Comparison of ENCODE assay signal across 19 cellular contexts in the genomic region with DNA sequence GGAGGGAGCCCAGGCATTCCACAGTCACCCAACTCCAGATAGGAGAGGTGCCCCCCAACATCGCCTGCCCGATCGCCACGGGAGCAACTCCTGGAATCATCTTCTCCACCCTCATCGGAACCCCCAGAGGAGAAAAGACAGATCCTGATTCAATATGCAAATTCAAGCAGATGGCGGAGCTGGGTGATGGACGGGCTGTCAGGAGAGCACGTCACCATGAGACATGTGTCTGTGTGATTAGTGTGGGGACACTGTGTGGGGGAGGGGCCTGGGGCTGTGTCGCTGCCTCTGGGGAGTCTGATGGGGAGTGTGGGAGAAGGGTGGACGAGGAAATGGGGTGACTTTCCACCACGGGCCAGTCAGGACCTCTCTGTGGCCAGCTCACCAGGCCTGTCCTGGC.
DNase-seq lines count a peak whose midpoint lies in the region; ATAC-seq, FAIRE-seq and TF ChIP-seq lines count a peak whose summit lies in the region.
"Had no signal": no experiment of that assay in that cellular context is flagged by ENCODE, and none has a peak within 500 bp of the region (broad histone marks: within the 10 kb centered on the region; RNA-seq: fewer than 3 reads in every experiment).

No MANE protein-coding gene starts in this region.

- DNase-seq in NCI-H524 (lab: John Stamatoyannopoulos, UW) (peak; percentile 31 to 61), NCI-H524 treated with DMSO at 0.1 percent for 48 hours (lab: John Stamatoyannopoulos, UW) (no peak), WERI-Rb-1 (peak; percentile 86), lower lobe of right lung (peak; percentile 33), frontal cortex (ENCODE audit: low spot score in 2 of 2) (no peak)
- no peak for DNase-seq in natural killer cell treated with Interleukin-12 subunit alpha and Interleukin-12 subunit beta and Interleukin-15 and Interleukin-18, amount 100 ng/mL, for 72 hours (ENCODE audit: low spot score)
- no peak for DNase-seq in activated CD4-positive, alpha-beta T cell treated with anti-CD3 and anti-CD28 coated beads, Interleukin-2, amount 50 U/mL, for 48 hours
- DNase-seq: Caco-2; CD4-positive, alpha-beta T cell; DMS 273 treated with DMSO at 0.1 percent for 48 hours; EL; GF-D8; Kasumi-1; NCI-H1436; NCI-H187 treated with DMSO at 0.1 percent for 48 hours; NCI-H526 treated with DMSO at 0.1 percent for 48 hours; SIG-M5; SK-N-SH had no signal

- H3K9me3 Mint-ChIP-seq in natural killer cell treated with Interleukin-12 subunit alpha and Interleukin-12 subunit beta and Interleukin-15 and Interleukin-18, amount 100 ng/mL, for 72 hours, result no peaks in the 10 kb centered on the region
- H3K9me3 Mint-ChIP-seq: CD4-positive, alpha-beta T cell had no signal

- H3K9me3 ChIP-seq in WERI-Rb-1 (ENCODE audit: severe bottlenecking), result no peaks in the 10 kb centered on the region
- H3K9me3 ChIP-seq in lower lobe of right lung, result no peaks in the 10 kb centered on the region
- H3K9me3 ChIP-seq: Caco-2, SK-N-SH had no signal

- no peaks in the 10 kb centered on the region for H3K4me1 Mint-ChIP-seq in natural killer cell treated with Interleukin-12 subunit alpha and Interleukin-12 subunit beta and Interleukin-15 and Interleukin-18, amount 100 ng/mL, for 72 hours (ENCODE audit: low read depth in 2 of 2)

- H3K36me3 ChIP-seq in WERI-Rb-1, result no peaks in the 10 kb centered on the region
- no peaks in the 10 kb centered on the region for H3K36me3 ChIP-seq in lower lobe of right lung

- no peak overlapping the region for H3K4me3 Mint-ChIP-seq in natural killer cell treated with Interleukin-12 subunit alpha and Interleukin-12 subunit beta and Interleukin-15 and Interleukin-18, amount 100 ng/mL, for 72 hours
- H3K4me3 Mint-ChIP-seq: CD4-positive, alpha-beta T cell had no signal

- no peak overlapping the region for H3K27ac Mint-ChIP-seq in natural killer cell treated with Interleukin-12 subunit alpha and Interleukin-12 subunit beta and Interleukin-15 and Interleukin-18, amount 100 ng/mL, for 72 hours
- H3K27ac Mint-ChIP-seq: CD4-positive, alpha-beta T cell had no signal

- TF ChIP-seq CTCF in WERI-Rb-1 (IDR thresholded peaks at IDR 0.05; ENCODE audit: low read depth, low read length) (no peak), lower lobe of right lung (IDR thresholded peaks at IDR 0.05) (no peak)

- ATAC-seq in lower lobe of right lung, result no peak
- no peak for ATAC-seq in natural killer cell treated with Interleukin-12 subunit alpha and Interleukin-12 subunit beta and Interleukin-15 and Interleukin-18, amount 100 ng/mL, for 72 hours
- ATAC-seq: Panc1 had no signal

- H3K4me1 ChIP-seq in lower lobe of right lung, result no peaks in the 10 kb centered on the region
- H3K4me1 ChIP-seq: Caco-2 had no signal

- FAIRE-seq in frontal cortex (lab: Jason Lieb, UNC), result no peak

- peak overlapping the region; percentile 67 for H3K27ac ChIP-seq in WERI-Rb-1
- no peak overlapping the region for H3K27ac ChIP-seq in lower lobe of right lung

- H3K27me3 ChIP-seq in WERI-Rb-1 (ENCODE audit: insufficient read depth, low read depth, severe bottlenecking), result no peaks in the 10 kb centered on the region
- peaks cover 36% of the 10 kb centered on the region for H3K27me3 ChIP-seq in lower lobe of right lung (ENCODE audit: low read depth)

- intact Hi-C loops in lower lobe of right lung (cut with DNase I), result no loop called here

- H3K27me3 Mint-ChIP-seq in natural killer cell treated with Interleukin-12 subunit alpha and Interleukin-12 subunit beta and Interleukin-15 and Interleukin-18, amount 100 ng/mL, for 72 hours, result peaks cover 7 to 17% of the 10 kb centered on the region in 2 donors

- H3K4me3 ChIP-seq in WERI-Rb-1 (ENCODE audit: low read depth, low read length), result peak overlapping the region; percentile 4; the same call in 1 of the 2 replicates
- no peak overlapping the region for H3K4me3 ChIP-seq in lower lobe of right lung

- no peaks in the 10 kb centered on the region for H3K36me3 Mint-ChIP-seq in natural killer cell treated with Interleukin-12 subunit alpha and Interleukin-12 subunit beta and Interleukin-15 and Interleukin-18, amount 100 ng/mL, for 72 hours

Comparison
In these comparisons a context has a peak if more than half of its experiments do, and no peak if none do; other contexts are left out.
1. DNase-seq: peak in NCI-H524 (2 of 2), WERI-Rb-1 (single experiment) and lower lobe of right lung (single experiment); none in NCI-H524 treated with DMSO at 0.1 percent for 48 hours (single experiment), natural killer cell treated with Interleukin-12 subunit alpha and Interleukin-12 subunit beta and Interleukin-15 and Interleukin-18, amount 100 ng/mL, for 72 hours (single experiment), frontal cortex (0 of 2) and activated CD4-positive, alpha-beta T cell treated with anti-CD3 and anti-CD28 coated beads, Interleukin-2, amount 50 U/mL, for 48 hours (0 of 2).